ENCODE assay signal across 17 cellular contexts in genomic region chr4:4872148-4872903, GRCh38. TPM values are rescaled to one million over a fixed set of nuclear protein-coding genes. Genes with fewer than 3 reads are reported as not detected.
DNase-seq lines count a peak whose midpoint lies in the region; ATAC-seq and TF ChIP-seq lines count a peak whose summit lies in the region.
"Had no signal": no experiment of that assay in that cellular context is flagged by ENCODE, and none has a peak within 500 bp of the region (broad histone marks: within the 10 kb centered on the region; RNA-seq: fewer than 3 reads in every experiment).

No MANE protein-coding gene starts in this region.

- H3K4me2 ChIP-seq in fibroblast of lung (ENCODE audit: extremely low read depth, insufficient read depth, low read length) (peak overlapping the region; percentile 27), osteoblast (ENCODE audit: insufficient read depth, low read length) (no peak overlapping the region)

- H3K9ac ChIP-seq in NT2/D1 (ENCODE audit: insufficient read length, low read depth): peak overlapping the region; percentile 16
- H3K9ac ChIP-seq in fibroblast of lung (ENCODE audit: insufficient read depth, low read length): no peak overlapping the region

- TF ChIP-seq CTCF in fibroblast of lung (conservative IDR thresholded peaks at IDR 0.05 in 1 of 2, IDR thresholded peaks at IDR 0.05 in 1 of 2; ENCODE audit: low read depth in 1 of 2, low read length in 2 of 2) (no peak), osteoblast (IDR thresholded peaks at IDR 0.05; ENCODE audit: extremely low read depth, low read depth, low read length) (no peak)

- H4K20me1 ChIP-seq in fibroblast of lung (ENCODE audit: control insufficient read depth, extremely low read depth, insufficient read depth, low read length) (no peaks in the 10 kb centered on the region), osteoblast (ENCODE audit: insufficient read depth, low read length) (no peaks in the 10 kb centered on the region)

- H3K27me3 ChIP-seq in H7 (ENCODE audit: control insufficient read depth, insufficient read depth, low read length): peaks cover 89% of the 10 kb centered on the region
- peaks cover 93% of the 10 kb centered on the region for H3K27me3 ChIP-seq in NT2/D1 (ENCODE audit: insufficient read depth, insufficient read length)
- peaks cover 68% of the 10 kb centered on the region for H3K27me3 ChIP-seq in fibroblast of lung (ENCODE audit: control insufficient read depth, insufficient read depth, low read length)
- peaks cover 74% of the 10 kb centered on the region for H3K27me3 ChIP-seq in osteoblast (ENCODE audit: insufficient read depth, low read length)

- no peaks in the 10 kb centered on the region for H3K9me3 ChIP-seq in NT2/D1 (ENCODE audit: insufficient read depth, low read length)
- H3K9me3 ChIP-seq in fibroblast of lung (ENCODE audit: control insufficient read depth, insufficient read depth, low read depth, low read length): no peaks in the 10 kb centered on the region
- H3K9me3 ChIP-seq in osteoblast (ENCODE audit: low read depth, low read length): no peaks in the 10 kb centered on the region
- H3K9me3 ChIP-seq: right atrium auricular region had no signal

- H2AFZ ChIP-seq in fibroblast of lung (ENCODE audit: low read length) (no peak overlapping the region), osteoblast (ENCODE audit: low read length) (no peak overlapping the region)

- H3K79me2 ChIP-seq in fibroblast of lung (ENCODE audit: control insufficient read depth, insufficient read depth, low read length) (no peaks in the 10 kb centered on the region), osteoblast (ENCODE audit: insufficient read depth, low read length) (no peaks in the 10 kb centered on the region)

- no peak for ATAC-seq in GM21515 (IDR thresholded peaks at IDR 0.05; ENCODE audit: unreplicated experiment)
- ATAC-seq: esophagus mucosa had no signal

- peaks cover 34% of the 10 kb centered on the region for H3K4me1 ChIP-seq in NT2/D1 (ENCODE audit: insufficient read depth, insufficient read length)
- no peaks in the 10 kb centered on the region for H3K4me1 ChIP-seq in fibroblast of lung (ENCODE audit: control insufficient read depth, extremely low read depth, insufficient read depth, low read length)
- H3K4me1 ChIP-seq in osteoblast (ENCODE audit: insufficient read depth, low read length): no peaks in the 10 kb centered on the region

- DNase-seq in H7: peak; percentile 92
- DNase-seq in NT2/D1 (ENCODE audit: low read depth, low spot score): no peak
- DNase-seq in fibroblast of lung (ENCODE audit: low read depth in 2 of 2): no peak
- DNase-seq in osteoblast (ENCODE audit: insufficient read length, low spot score, missing footprints): peak; percentile 86
- DNase-seq in effector CD4-positive, alpha-beta T cell: no peak
- DNase-seq in NCI-H1092 (lab: John Stamatoyannopoulos, UW): no peak
- DNase-seq: activated CD4-positive, alpha-beta T cell treated with anti-CD3 and anti-CD28 coated beads for 48 hours; DND-41; immature natural killer cell; NCI-H1436; NCI-H2171 treated with DMSO at 0.1 percent for 48 hours; occipital lobe; stimulated activated CD4-positive, alpha-beta T cell treated with anti-CD3 and anti-CD28 coated beads, Interleukin-15, amount 100 ng/mL, for 24 hours had no signal

- no peaks in the 10 kb centered on the region for H3K36me3 ChIP-seq in H7 (replicated peaks; ENCODE audit: control insufficient read depth, insufficient read depth, low read length)
- no peaks in the 10 kb centered on the region for H3K36me3 ChIP-seq in NT2/D1 (ENCODE audit: insufficient read depth, insufficient read length, low read length)
- H3K36me3 ChIP-seq in fibroblast of lung (ENCODE audit: control insufficient read depth, insufficient read depth, low read length): no peaks in the 10 kb centered on the region
- H3K36me3 ChIP-seq in osteoblast (ENCODE audit: insufficient read depth, low read length): no peaks in the 10 kb centered on the region
- H3K36me3 ChIP-seq: right atrium auricular region had no signal

- no peak overlapping the region for H3K27ac ChIP-seq in fibroblast of lung (ENCODE audit: insufficient read depth, low read length)
- H3K27ac ChIP-seq in osteoblast (ENCODE audit: low read depth, low read length): no peak overlapping the region
- H3K27ac ChIP-seq: right atrium auricular region had no signal

- H3K4me3 ChIP-seq in H7 (ENCODE audit: insufficient read depth, low read depth, low read length): no peak overlapping the region
- no peak overlapping the region for H3K4me3 ChIP-seq in NT2/D1 (ENCODE audit: insufficient read length, low read depth)
- no peak overlapping the region for H3K4me3 ChIP-seq in fibroblast of lung (replicated peaks in 1 of 4; ENCODE audit: control extremely low read depth in 1 of 4, insufficient read depth in 1 of 4, low read depth in 3 of 4, low read length in 4 of 4)
- no peak overlapping the region for H3K4me3 ChIP-seq in osteoblast (ENCODE audit: insufficient read depth, low read length)
- H3K4me3 ChIP-seq: right atrium auricular region had no signal

RNA-seq across cellular contexts. Expression of gene MSX1, which starts 12.9 kb away (rescaled TPM):
- 0.07 and 0.67 TPM in 2 replicates for total RNA-seq in H7 (2014; rRNA removed; shearing (Covaris generic))
- total RNA-seq in fibroblast of lung: 1.3 and 2.1 TPM in 2 replicates
- polyA plus RNA-seq in fibroblast of lung: 2.1 and 5.1 TPM in 2 replicates
- polyA plus RNA-seq in fibroblast of lung (2012): 2.5 and 8.2 TPM in 2 replicates
- 0.51 and 1.3 TPM in 2 replicates for polyA minus RNA-seq in fibroblast of lung (ENCODE audit: low replicate concordance)
- total RNA-seq in osteoblast: 2.9 and 3.8 TPM in 2 replicates
- total RNA-seq: activated T-helper 2 cell treated with anti-CD3 and anti-CD28 coated beads, Interferon-gamma antibody, Interleukin-2, Interleukin-4, amounts not matched to agents 10 μg/mL and 5 μg/mL and 100 μg/mL, durations not matched to agents 14 hours and 24 hours and 36 hours had no signal

Comparison
In these comparisons a context has a peak if more than half of its experiments do, and no peak if none do; other contexts are left out.
1. DNase-seq: peak in H7 (single experiment) and osteoblast (single experiment); none in NT2/D1 (single experiment), fibroblast of lung (0 of 2), effector CD4-positive, alpha-beta T cell (single experiment) and NCI-H1092 (single experiment).